ENCODE assay signal across 9 cellular contexts in the genomic region with DNA sequence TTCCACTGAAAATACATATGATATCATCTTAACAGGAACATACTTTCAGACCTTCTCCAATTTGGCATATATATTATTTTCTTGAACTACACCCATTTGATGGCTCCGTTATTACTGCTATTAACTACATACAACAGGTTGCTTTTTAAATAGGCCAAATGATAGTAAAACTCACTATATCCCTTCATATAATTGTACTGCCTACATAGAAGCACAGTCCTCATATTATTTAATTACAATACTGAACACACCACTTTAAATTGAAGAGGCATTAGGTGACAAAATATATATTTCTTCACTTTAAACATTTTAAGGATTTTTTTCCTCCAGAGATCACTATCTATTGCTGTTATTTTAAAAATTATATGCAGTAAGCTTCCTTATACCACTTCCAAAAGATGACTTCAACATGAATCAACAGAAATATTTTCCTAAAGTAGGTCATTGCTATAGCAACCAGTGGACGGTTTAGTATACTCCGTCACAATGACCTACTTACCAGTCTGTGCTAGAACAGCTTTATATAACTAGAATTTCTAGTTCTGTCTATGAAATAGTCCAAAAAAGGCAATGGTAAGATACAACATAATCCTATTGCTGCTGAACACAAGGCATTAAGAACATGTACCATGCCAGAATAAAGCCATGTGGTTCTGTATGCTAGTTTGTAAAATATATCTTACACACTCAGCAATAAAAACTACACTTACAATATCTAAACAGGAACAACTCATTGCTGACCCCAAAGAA. TPM values are rescaled to one million over a fixed set of nuclear protein-coding genes. Genes with fewer than 3 reads are reported as not detected.
A peak's percentile ranks its signal among the peaks of the same experiment; 100 is the strongest.
DNase-seq lines count a peak whose midpoint lies in the region; ATAC-seq, FAIRE-seq and TF ChIP-seq lines count a peak whose summit lies in the region.
"Had no signal": no experiment of that assay in that cellular context is flagged by ENCODE, and none has a peak within 500 bp of the region (broad histone marks: within the 10 kb centered on the region; RNA-seq: fewer than 3 reads in every experiment).

No MANE protein-coding gene starts in this region.

- peak; percentile 56 for FAIRE-seq in endothelial cell of umbilical vein (lab: Jason Lieb, UNC)

- H3K4me1 Mint-ChIP-seq in activated T-cell treated with anti-CD3 and anti-CD28 coated beads, Interleukin-2, amount 50 U/mL, for 4 hours (ENCODE audit: low read depth): peaks cover 56% of the 10 kb centered on the region

- CTCF ChIA-PET in endothelial cell of umbilical vein (lab: Charles Lee): interaction anchor here (0.7 to 0.9 kb wide), 3 partner anchors 9 to 31 kb away, joined by 3 to 4 read pairs (median 3); no protein-coding TSS in a partner anchor

- no peak for TF ChIP-seq CTCF in endothelial cell of umbilical vein (IDR thresholded peaks at IDR 0.05; ENCODE audit: extremely low read depth in 1 of 2, insufficient read depth in 1 of 2, low read depth in 1 of 2, low read length in 2 of 2)

- H3K4me2 ChIP-seq in endothelial cell of umbilical vein (ENCODE audit: insufficient read depth, low read length): peak overlapping the region; percentile 87

- DNase-seq in activated T-cell treated with anti-CD3 and anti-CD28 coated beads, Interleukin-2, amount 50 U/mL, for 4 hours: no peak
- no peak for DNase-seq in activated T-cell treated with anti-CD3 and anti-CD28 coated beads, Interleukin-2, amount 50 U/mL, for 48 hours
- DNase-seq in SJSA1 (ENCODE audit: low read depth in 1 of 2, low spot score in 2 of 2) (peak in 1 of 2 experiments; percentile 56), endothelial cell of umbilical vein (ENCODE audit: low read depth, low spot score) (peak; percentile 95), myocyte (ENCODE audit: low read depth) (peak; percentile 78), NCI-H526 (lab: John Stamatoyannopoulos, UW) (no peak)
- DNase-seq: activated naive CD8-positive, alpha-beta T cell treated with anti-CD3 and anti-CD28 coated beads, Interleukin-2, amount 10 ng/mL, durations not matched to agents 7 days and 5 days had no signal

- H3K4me3 Mint-ChIP-seq in activated T-cell treated with anti-CD3 and anti-CD28 coated beads, Interleukin-2, amount 50 U/mL, for 4 hours: peak overlapping the region; percentile 27
- H3K4me3 Mint-ChIP-seq: activated naive CD8-positive, alpha-beta T cell treated with anti-CD3 and anti-CD28 coated beads, Interleukin-2, amount 10 ng/mL, durations not matched to agents 7 days and 5 days had no signal

- no peaks in the 10 kb centered on the region for H3K36me3 ChIP-seq in SJSA1
- H3K36me3 ChIP-seq in endothelial cell of umbilical vein (ENCODE audit: control insufficient read depth in 2 of 2, extremely low read depth in 1 of 2, insufficient read depth in 2 of 2, low read length in 2 of 2): no peaks in the 10 kb centered on the region

- POLR2A ChIA-PET in endothelial cell of umbilical vein (lab: Charles Lee): no interaction called here

- no peaks in the 10 kb centered on the region for H3K9me3 ChIP-seq in SJSA1 (replicated peaks)
- no peaks in the 10 kb centered on the region for H3K9me3 ChIP-seq in endothelial cell of umbilical vein (replicated peaks; ENCODE audit: control insufficient read depth, insufficient read depth, low read length)

- peaks cover 1% of the 10 kb centered on the region for H3K36me3 Mint-ChIP-seq in activated T-cell treated with anti-CD3 and anti-CD28 coated beads, Interleukin-2, amount 50 U/mL, for 4 hours (ENCODE audit: insufficient read depth)
- H3K36me3 Mint-ChIP-seq: activated naive CD8-positive, alpha-beta T cell treated with anti-CD3 and anti-CD28 coated beads, Interleukin-2, amount 10 ng/mL, durations not matched to agents 7 days and 5 days had no signal

- H3K9me3 Mint-ChIP-seq in activated T-cell treated with anti-CD3 and anti-CD28 coated beads, Interleukin-2, amount 50 U/mL, for 4 hours: no peaks in the 10 kb centered on the region
- H3K9me3 Mint-ChIP-seq: activated naive CD8-positive, alpha-beta T cell treated with anti-CD3 and anti-CD28 coated beads, Interleukin-2, amount 10 ng/mL, durations not matched to agents 7 days and 5 days had no signal

- H4K20me1 ChIP-seq in endothelial cell of umbilical vein (replicated peaks; ENCODE audit: control insufficient read depth, extremely low read depth, insufficient read depth, low read length): no peaks in the 10 kb centered on the region

- TF ChIP-seq POLR2A in endothelial cell of umbilical vein (IDR thresholded peaks at IDR 0.05; ENCODE audit: low read depth, low read length): no peak

- H3K27ac ChIP-seq in SJSA1 (peak overlapping the region; percentile 52), endothelial cell of umbilical vein (ENCODE audit: insufficient read depth, low read depth, low read length) (peak overlapping the region; percentile 81)

- H3K4me1 ChIP-seq in SJSA1 (replicated peaks): peaks cover 11% of the 10 kb centered on the region
- peaks cover 17% of the 10 kb centered on the region for H3K4me1 ChIP-seq in endothelial cell of umbilical vein (ENCODE audit: control insufficient read depth, extremely low read depth, insufficient read depth, low read length)

- peak; percentile 80 to 91 for ATAC-seq in activated T-cell treated with anti-CD3 and anti-CD28 coated beads, Interleukin-2, amount 50 U/mL, for 4 hours
- no peak for ATAC-seq in GM19035 (IDR thresholded peaks at IDR 0.05; ENCODE audit: unreplicated experiment)
- ATAC-seq in GM18909 (IDR thresholded peaks at IDR 0.05; ENCODE audit: poor library complexity, unreplicated experiment): no peak

- intact Hi-C loops in endothelial cell of umbilical vein (cut with micrococcal nuclease): loop anchor here (1.0 to 2.0 kb wide), 4 partner anchors 29 to 72 kb away; a partner anchor contains a TSS

- H3K27me3 ChIP-seq in SJSA1 (replicated peaks) (no peaks in the 10 kb centered on the region), endothelial cell of umbilical vein (ENCODE audit: control insufficient read depth in 2 of 2, insufficient read depth in 2 of 2, low read length in 2 of 2) (no peaks in the 10 kb centered on the region)

- no peaks in the 10 kb centered on the region for H3K9me1 ChIP-seq in endothelial cell of umbilical vein (replicated peaks; ENCODE audit: control insufficient read depth, extremely low read depth, insufficient read depth, low read length)

- H2AFZ ChIP-seq in endothelial cell of umbilical vein (ENCODE audit: low read depth, low read length): no peak overlapping the region

- dilution Hi-C loops in endothelial cell of umbilical vein (cut with MboI; ENCODE audit: extremely low pct_ligation_motif_present, low sequenced_read_pairs): no loop called here

- H3K79me2 ChIP-seq in endothelial cell of umbilical vein (ENCODE audit: control insufficient read depth, insufficient read depth, low read length): peaks cover 16% of the 10 kb centered on the region

- BruUV-seq in endothelial cell of umbilical vein (replicated peaks; lab: Mats Ljungman, UMichigan): no TSS peak

- peak overlapping the region; percentile 80 for H3K9ac ChIP-seq in endothelial cell of umbilical vein (replicated peaks; ENCODE audit: extremely low read depth, insufficient read depth, low read length)

- no peak overlapping the region for H3K4me3 ChIP-seq in SJSA1
- no peak overlapping the region for H3K4me3 ChIP-seq in endothelial cell of umbilical vein (replicated peaks in 1 of 3; ENCODE audit: insufficient read depth in 1 of 3, low read depth in 1 of 3, low read length in 3 of 3)

- H3K27me3 Mint-ChIP-seq in activated T-cell treated with anti-CD3 and anti-CD28 coated beads, Interleukin-2, amount 50 U/mL, for 4 hours (ENCODE audit: low read depth): no peaks in the 10 kb centered on the region
- H3K27me3 Mint-ChIP-seq: activated naive CD8-positive, alpha-beta T cell treated with anti-CD3 and anti-CD28 coated beads, Interleukin-2, amount 10 ng/mL, durations not matched to agents 7 days and 5 days had no signal

TF ChIP-seq in endothelial cell of umbilical vein, 7 proteins besides CTCF, POLR2A, EP300 and RAD21:
- TF ChIP-seq POLR2AphosphoS5 (IDR thresholded peaks at IDR 0.05; ENCODE audit: insufficient read depth, low read depth, low read length): no peak
- peak; percentile 91 for TF ChIP-seq GATA2 (IDR thresholded peaks at IDR 0.05; ENCODE audit: insufficient read depth, insufficient read length, low read depth, low read length)
- TF ChIP-seq, protein P1, sequence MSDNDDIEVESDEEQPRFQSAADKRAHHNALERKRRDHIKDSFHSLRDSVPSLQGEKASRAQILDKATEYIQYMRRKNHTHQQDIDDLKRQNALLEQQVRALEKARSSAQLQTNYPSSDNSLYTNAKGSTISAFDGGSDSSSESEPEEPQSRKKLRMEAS (IDR thresholded peaks at IDR 0.05; ENCODE audit: insufficient read depth, insufficient read length): no peak
- peak; percentile 87 for TF ChIP-seq JUN (IDR thresholded peaks at IDR 0.05; ENCODE audit: borderline replicate concordance, insufficient read depth, insufficient read length, low read depth)
- peak; percentile 77 for TF ChIP-seq FOS (IDR thresholded peaks at IDR 0.05; ENCODE audit: borderline replicate concordance, insufficient read depth, low read length)
- TF ChIP-seq MYC (IDR thresholded peaks at IDR 0.05; ENCODE audit: low read depth, low read length): no peak
- TF ChIP-seq EZH2 (IDR thresholded peaks at IDR 0.05; ENCODE audit: borderline replicate concordance, low read depth, low read length, severe bottlenecking): no peak
TF ChIP-seq in endothelial cell of umbilical vein: peak in this region for 3.

RNA-seq across cellular contexts. Expression of a gene that starts 40.5 kb away (rescaled TPM):
- total RNA-seq in activated T-cell treated with anti-CD3 and anti-CD28 coated beads, Interleukin-2, amount 50 U/mL, for 4 hours: 1 to 10 TPM; 3.5 to 4.1 (median 3.8) TPM
- 11.9 and 15.4 TPM in 2 replicates for total RNA-seq in SJSA1 (2014; rRNA removed; shearing (Covaris generic))
- total RNA-seq in endothelial cell of umbilical vein (6.7 and 9.6 TPM in 2 replicates), myocyte (19.3 and 46.2 TPM in 2 replicates)
- 2.2 and 3.4 TPM in 2 replicates for polyA plus RNA-seq in endothelial cell of umbilical vein
- 3.7 and 4.3 TPM in 2 replicates for polyA plus RNA-seq in endothelial cell of umbilical vein (2011; cell fraction: cytosol; rRNA removed)
- 15.2 and 20.1 TPM in 2 replicates for polyA plus RNA-seq in endothelial cell of umbilical vein (2011; cell fraction: nucleus; rRNA removed)
- 7.6 and 9.2 TPM in 2 replicates for polyA plus RNA-seq in endothelial cell of umbilical vein (2012)
- 3.3 and 4.6 TPM in 2 replicates for polyA minus RNA-seq in endothelial cell of umbilical vein
- polyA minus RNA-seq in endothelial cell of umbilical vein (2011; cell fraction: cytosol; rRNA and poly(A)+ RNA removed): 1.7 TPM
- polyA minus RNA-seq in endothelial cell of umbilical vein (2011; cell fraction: nucleus; rRNA and poly(A)+ RNA removed): 6.0 and 6.7 TPM in 2 replicates
- 10.2 TPM for polyA plus RNA-seq in myocyte (2012)

Comparison
In these comparisons a context has a peak if more than half of its experiments do, and no peak if none do; other contexts are left out.
1. ATAC-seq: peak in activated T-cell treated with anti-CD3 and anti-CD28 coated beads, Interleukin-2, amount 50 U/mL, for 4 hours (2 of 2); none in GM19035 (single experiment) and GM18909 (single experiment).
2. DNase-seq: peak in endothelial cell of umbilical vein (single experiment) and myocyte (single experiment); none in activated T-cell treated with anti-CD3 and anti-CD28 coated beads, Interleukin-2, amount 50 U/mL, for 4 hours (single experiment), activated T-cell treated with anti-CD3 and anti-CD28 coated beads, Interleukin-2, amount 50 U/mL, for 48 hours (0 of 2) and NCI-H526 (0 of 2).